In the genomic region with DNA sequence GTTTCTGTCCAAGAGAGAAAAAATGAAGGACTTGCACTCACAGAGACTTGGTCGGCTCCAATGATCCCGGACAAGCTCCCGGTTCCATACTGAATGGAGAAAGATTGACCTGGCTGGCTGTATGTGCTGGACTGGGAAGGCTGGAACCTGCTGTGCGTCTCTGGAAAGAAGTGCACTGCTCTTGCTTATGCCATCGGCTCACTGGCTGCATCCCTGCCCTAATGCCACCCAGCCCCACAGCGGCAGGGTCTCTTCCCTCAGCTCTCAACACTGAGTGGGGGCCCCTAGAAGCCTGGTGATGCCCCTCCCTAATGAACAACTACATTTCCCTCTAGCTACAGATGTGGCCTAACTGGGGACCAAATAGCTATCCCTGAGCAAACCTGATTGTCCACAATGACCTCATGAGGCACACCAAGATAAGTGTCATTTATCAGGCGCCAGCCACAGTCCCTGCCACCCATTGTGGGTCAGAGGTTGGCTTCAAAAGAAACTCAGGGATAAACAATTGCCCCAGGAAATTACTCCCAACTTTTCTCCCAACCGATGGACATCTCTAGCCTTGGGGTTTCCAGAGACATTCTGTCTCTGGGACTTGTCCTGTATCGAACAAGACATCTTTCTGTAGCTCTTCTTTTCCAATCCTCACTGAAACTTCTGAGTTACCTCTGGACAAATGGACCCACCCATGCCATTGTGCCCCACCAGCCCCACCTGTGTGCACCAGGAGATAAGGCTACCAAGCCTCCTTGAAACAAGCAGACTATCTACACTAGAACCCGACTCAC, we compare ENCODE assay signal across 1 cellular context.
TF ChIP-seq lines count a peak whose summit lies in the region.

No MANE protein-coding gene starts in this region.

TF ChIP-seq in K562, 482 proteins besides CTCF, POLR2A, EP300 and RAD21:
- TF ChIP-seq ZNF395 (CRISPR knock-in tag; IDR thresholded peaks at IDR 0.05) (0 out of 2 replicates have a peak, but pooled peaks have one; percentile 29), NCOR1 (IDR thresholded peaks at IDR 0.05) (peak; percentile 28; the same call in 1 of the 2 replicates), MAZ (CRISPR knock-in tag; conservative IDR thresholded peaks at IDR 0.05 in 1 of 2, IDR thresholded peaks at IDR 0.05 in 1 of 2) (no peak), TEAD4 (IDR thresholded peaks at IDR 0.05; ENCODE audit: low read length) (peak; percentile 35; the same call in 1 of the 2 replicates), TEAD4 (CRISPR knock-in tag; IDR thresholded peaks at IDR 0.05; ENCODE audit: borderline replicate concordance) (no peak), MNT (conservative IDR thresholded peaks at IDR 0.05) (no peak), KDM4B (IDR thresholded peaks at IDR 0.05; ENCODE audit: borderline replicate concordance in 2 of 2, low read depth in 1 of 2) (no peak), TCF3 (CRISPR knock-in tag; IDR thresholded peaks at IDR 0.05) (peak; percentile 63), CBFA2T3 (IDR thresholded peaks at IDR 0.05) (peak; percentile 72), TAL1 (IDR thresholded peaks at IDR 0.05) (peak; percentile 36; the same call in 1 of the 2 replicates), CBFA2T2 (conservative IDR thresholded peaks at IDR 0.05) (peak; percentile 61), ZNF584 (CRISPR knock-in tag; IDR thresholded peaks at IDR 0.05; ENCODE audit: low read depth) (0 out of 2 replicates have a peak, but pooled peaks have one; percentile 29)
- TF ChIP-seq, protein P1, sequence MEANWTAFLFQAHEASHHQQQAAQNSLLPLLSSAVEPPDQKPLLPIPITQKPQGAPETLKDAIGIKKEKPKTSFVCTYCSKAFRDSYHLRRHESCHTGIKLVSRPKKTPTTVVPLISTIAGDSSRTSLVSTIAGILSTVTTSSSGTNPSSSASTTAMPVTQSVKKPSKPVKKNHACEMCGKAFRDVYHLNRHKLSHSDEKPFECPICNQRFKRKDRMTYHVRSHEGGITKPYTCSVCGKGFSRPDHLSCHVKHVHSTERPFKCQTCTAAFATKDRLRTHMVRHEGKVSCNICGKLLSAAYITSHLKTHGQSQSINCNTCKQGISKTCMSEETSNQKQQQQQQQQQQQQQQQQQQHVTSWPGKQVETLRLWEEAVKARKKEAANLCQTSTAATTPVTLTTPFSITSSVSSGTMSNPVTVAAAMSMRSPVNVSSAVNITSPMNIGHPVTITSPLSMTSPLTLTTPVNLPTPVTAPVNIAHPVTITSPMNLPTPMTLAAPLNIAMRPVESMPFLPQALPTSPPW (CRISPR knock-in tag; IDR thresholded peaks at IDR 0.05): 0 out of 2 replicates have a peak, but pooled peaks have one; percentile 18
